Comparison of ENCODE assay signal across 8 cellular contexts in genomic region chr12:101368016-101368415, GRCh38.
"Had no signal": no experiment of that assay in that cellular context is flagged by ENCODE, and none has a peak within 500 bp of the region (broad histone marks: within the 10 kb centered on the region; RNA-seq: fewer than 3 reads in every experiment).

No MANE protein-coding gene starts in this region.

- H3K9me3 Mint-ChIP-seq: GM23338, H9, HFFc6 had no signal

- H3K27ac Mint-ChIP-seq: GM23338, H9, HFFc6 had no signal

- H3K4me1 Mint-ChIP-seq: GM23338, H9 had no signal

- ATAC-seq: GM23338, HCT116 had no signal

- H3K4me3 Mint-ChIP-seq: GM23338, H9, HFFc6 had no signal

- DNase-seq: GM23248, GOT3, H7, H9, HCEC 1CT, HFFc6 had no signal
